Comparison of ENCODE assay signal across 1 cellular context in genomic region chr2:233839447-233839820, GRCh38.
TF ChIP-seq lines count a peak whose summit lies in the region.

No MANE protein-coding gene starts in this region.

TF ChIP-seq in GM12878, 131 proteins besides CTCF, POLR2A, EP300 and RAD21:
- no peak for TF ChIP-seq CEBPZ (IDR thresholded peaks at IDR 0.05; ENCODE audit: low read depth, low read length)
- no peak for TF ChIP-seq NKRF (conservative IDR thresholded peaks at IDR 0.05)
- no peak for TF ChIP-seq TBL1XR1 (IDR thresholded peaks at IDR 0.05; ENCODE audit: low read depth, low read length)
TF ChIP-seq in GM12878: peak in this region for 0.
